Comparison of ENCODE assay signal across 1 cellular context in the genomic region with DNA sequence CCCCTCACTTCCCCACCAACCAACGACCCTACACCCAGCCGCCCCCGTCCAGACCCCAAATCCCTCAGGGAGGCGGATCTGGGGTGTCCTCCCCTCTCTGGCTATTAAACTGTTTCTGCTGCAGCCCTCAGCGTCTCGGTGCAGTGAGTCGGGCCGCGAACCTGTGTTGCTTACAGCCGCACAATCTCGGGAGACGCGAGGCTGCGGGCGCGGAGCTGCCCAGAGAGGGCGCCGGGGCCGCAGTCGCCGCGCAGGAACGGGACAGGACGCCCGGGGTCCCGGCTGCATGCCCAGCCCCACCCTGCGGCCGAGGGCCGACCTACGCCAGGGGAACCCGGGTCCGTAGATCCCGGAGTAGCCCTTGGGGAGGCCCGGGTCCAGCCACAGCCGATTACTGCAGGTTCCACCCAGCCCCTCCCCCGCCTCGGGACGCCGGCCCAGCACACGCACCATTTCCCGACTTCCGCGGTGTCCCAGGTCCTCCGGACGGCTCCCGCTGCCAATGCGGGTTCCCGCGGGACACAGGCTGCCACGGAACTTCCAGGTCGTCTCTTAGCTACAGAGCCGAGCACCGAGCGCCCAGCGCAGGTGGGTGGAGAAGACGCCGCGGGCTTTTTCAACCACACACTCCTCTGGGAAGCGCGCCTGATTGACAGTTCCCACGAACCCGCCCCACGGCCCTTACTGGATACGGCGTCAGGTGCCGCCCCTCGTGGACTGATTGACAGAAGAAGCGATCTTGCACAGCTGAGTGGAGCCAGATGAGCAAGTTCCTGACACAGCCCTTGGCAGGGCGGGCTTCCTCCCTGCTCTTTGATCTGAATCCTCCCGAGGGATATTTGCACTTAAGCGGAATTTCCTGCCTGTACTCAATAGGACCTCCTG.
TF ChIP-seq lines count a peak whose summit lies in the region.

A gene (minus strand): TSS at position 654 of the 885 bp plus-strand sequence. CDS start 201 bp downstream, at position 453.

TF ChIP-seq in HEK293, 187 proteins besides CTCF, POLR2A, EP300 and RAD21 (continued from another document and continues in another):
- TF ChIP-seq MZF1 (tag by site-specific recombination; IDR thresholded peaks at IDR 0.05; ENCODE audit: borderline replicate concordance) (no peak), ZNF335 (tag by site-specific recombination; conservative IDR thresholded peaks at IDR 0.05) (peak; percentile 92), ZNF785 (tag by site-specific recombination; IDR thresholded peaks at IDR 0.05) (no peak; the same call in 1 of the 2 replicates), ZNF354C (tag by site-specific recombination; IDR thresholded peaks at IDR 0.05; ENCODE audit: borderline replicate concordance, low read depth) (no peak), ZNF404 (tag by site-specific recombination; IDR thresholded peaks at IDR 0.05) (no peak), ZFP3 (tag by site-specific recombination; IDR thresholded peaks at IDR 0.05; ENCODE audit: low read depth) (no peak), PRDM1 (tag by site-specific recombination; IDR thresholded peaks at IDR 0.05) (no peak), ZNF747 (tag by site-specific recombination; IDR thresholded peaks at IDR 0.05) (no peak), ZNF302 (tag by site-specific recombination; IDR thresholded peaks at IDR 0.05; ENCODE audit: low read depth) (no peak), ZSCAN30 (tag by site-specific recombination; IDR thresholded peaks at IDR 0.05) (no peak; the same call in 1 of the 2 replicates), ZNF549 (tag by site-specific recombination; IDR thresholded peaks at IDR 0.05) (no peak), ZNF423 (tag by site-specific recombination; IDR thresholded peaks at IDR 0.05) (no peak), ZNF768 (tag by site-specific recombination; IDR thresholded peaks at IDR 0.05) (peak; percentile 53; the same call in 1 of the 2 replicates), ZNF184 (tag by site-specific recombination; IDR thresholded peaks at IDR 0.05) (0 out of 2 replicates have a peak, but pooled peaks have one; percentile 13), ZNF514 (tag by site-specific recombination; IDR thresholded peaks at IDR 0.05) (no peak), ZNF266 (tag by site-specific recombination; IDR thresholded peaks at IDR 0.05; ENCODE audit: low read depth) (no peak), ZNF548 (tag by site-specific recombination; IDR thresholded peaks at IDR 0.05) (no peak), ZSCAN23 (tag by site-specific recombination; IDR thresholded peaks at IDR 0.05) (no peak), ZNF292 (tag by site-specific recombination; IDR thresholded peaks at IDR 0.05; ENCODE audit: borderline replicate concordance, low read depth) (no peak), REPIN1 (tag by site-specific recombination; IDR thresholded peaks at IDR 0.05; ENCODE audit: low read depth) (no peak), ZNF626 (tag by site-specific recombination; IDR thresholded peaks at IDR 0.05) (no peak), ZNF660 (tag by site-specific recombination; IDR thresholded peaks at IDR 0.05) (peak; percentile 28; the same call in 1 of the 2 replicates), ZNF624 (tag by site-specific recombination; IDR thresholded peaks at IDR 0.05) (no peak), ZNF174 (tag by site-specific recombination; IDR thresholded peaks at IDR 0.05) (no peak), ZNF777 (tag by site-specific recombination; IDR thresholded peaks at IDR 0.05; ENCODE audit: borderline replicate concordance) (no peak), TCF7L2 (IDR thresholded peaks at IDR 0.05; ENCODE audit: borderline replicate concordance, low read depth, low read length) (peak; percentile 97), MYNN (tag by site-specific recombination; IDR thresholded peaks at IDR 0.05; ENCODE audit: borderline replicate concordance) (no peak), RBAK (tag by site-specific recombination; IDR thresholded peaks at IDR 0.05) (no peak), ZNF555 (tag by site-specific recombination; conservative IDR thresholded peaks at IDR 0.05) (no peak), ZNF658 (tag by site-specific recombination; IDR thresholded peaks at IDR 0.05) (no peak), TRIM28 (IDR thresholded peaks at IDR 0.05; ENCODE audit: borderline replicate concordance, low read length) (no peak), ZNF433 (tag by site-specific recombination; IDR thresholded peaks at IDR 0.05; ENCODE audit: low read depth) (no peak), HOXA7 (CRISPR knock-in tag; IDR thresholded peaks at IDR 0.05; ENCODE audit: borderline replicate concordance) (no peak), GFI1B (tag by site-specific recombination; IDR thresholded peaks at IDR 0.05) (no peak), ZNF76 (tag by site-specific recombination; IDR thresholded peaks at IDR 0.05; ENCODE audit: borderline replicate concordance, low read depth) (0 out of 2 replicates have a peak, but pooled peaks have one; percentile 1), FEZF1 (tag by site-specific recombination; IDR thresholded peaks at IDR 0.05) (no peak), ZNF510 (tag by site-specific recombination; IDR thresholded peaks at IDR 0.05; ENCODE audit: insufficient replicate concordance) (no peak), YY2 (tag by site-specific recombination; IDR thresholded peaks at IDR 0.05) (no peak), ZNF169 (tag by site-specific recombination; IDR thresholded peaks at IDR 0.05) (no peak), KLF8 (tag by site-specific recombination; IDR thresholded peaks at IDR 0.05) (peak; percentile 72)
- TF ChIP-seq, protein P1, sequence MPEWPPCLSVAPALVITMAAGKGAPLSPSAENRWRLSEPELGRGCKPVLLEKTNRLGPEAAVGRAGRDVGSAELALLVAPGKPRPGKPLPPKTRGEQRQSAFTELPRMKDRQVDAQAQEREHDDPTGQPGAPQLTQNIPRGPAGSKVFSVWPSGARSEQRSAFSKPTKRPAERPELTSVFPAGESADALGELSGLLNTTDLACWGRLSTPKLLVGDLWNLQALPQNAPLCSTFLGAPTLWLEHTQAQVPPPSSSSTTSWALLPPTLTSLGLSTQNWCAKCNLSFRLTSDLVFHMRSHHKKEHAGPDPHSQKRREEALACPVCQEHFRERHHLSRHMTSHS (tag by site-specific recombination; IDR thresholded peaks at IDR 0.05) = no peak
- TF ChIP-seq, protein P2, sequence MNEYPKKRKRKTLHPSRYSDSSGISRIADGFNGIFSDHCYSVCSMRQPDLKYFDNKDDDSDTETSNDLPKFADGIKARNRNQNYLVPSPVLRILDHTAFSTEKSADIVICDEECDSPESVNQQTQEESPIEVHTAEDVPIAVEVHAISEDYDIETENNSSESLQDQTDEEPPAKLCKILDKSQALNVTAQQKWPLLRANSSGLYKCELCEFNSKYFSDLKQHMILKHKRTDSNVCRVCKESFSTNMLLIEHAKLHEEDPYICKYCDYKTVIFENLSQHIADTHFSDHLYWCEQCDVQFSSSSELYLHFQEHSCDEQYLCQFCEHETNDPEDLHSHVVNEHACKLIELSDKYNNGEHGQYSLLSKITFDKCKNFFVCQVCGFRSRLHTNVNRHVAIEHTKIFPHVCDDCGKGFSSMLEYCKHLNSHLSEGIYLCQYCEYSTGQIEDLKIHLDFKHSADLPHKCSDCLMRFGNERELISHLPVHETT (tag by site-specific recombination; IDR thresholded peaks at IDR 0.05) = no peak
- TF ChIP-seq, protein P3, sequence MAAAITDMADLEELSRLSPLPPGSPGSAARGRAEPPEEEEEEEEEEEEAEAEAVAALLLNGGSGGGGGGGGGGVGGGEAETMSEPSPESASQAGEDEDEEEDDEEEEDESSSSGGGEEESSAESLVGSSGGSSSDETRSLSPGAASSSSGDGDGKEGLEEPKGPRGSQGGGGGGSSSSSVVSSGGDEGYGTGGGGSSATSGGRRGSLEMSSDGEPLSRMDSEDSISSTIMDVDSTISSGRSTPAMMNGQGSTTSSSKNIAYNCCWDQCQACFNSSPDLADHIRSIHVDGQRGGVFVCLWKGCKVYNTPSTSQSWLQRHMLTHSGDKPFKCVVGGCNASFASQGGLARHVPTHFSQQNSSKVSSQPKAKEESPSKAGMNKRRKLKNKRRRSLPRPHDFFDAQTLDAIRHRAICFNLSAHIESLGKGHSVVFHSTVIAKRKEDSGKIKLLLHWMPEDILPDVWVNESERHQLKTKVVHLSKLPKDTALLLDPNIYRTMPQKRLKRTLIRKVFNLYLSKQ (tag by site-specific recombination; IDR thresholded peaks at IDR 0.05; ENCODE audit: borderline replicate concordance) = no peak
- TF ChIP-seq, protein P4, sequence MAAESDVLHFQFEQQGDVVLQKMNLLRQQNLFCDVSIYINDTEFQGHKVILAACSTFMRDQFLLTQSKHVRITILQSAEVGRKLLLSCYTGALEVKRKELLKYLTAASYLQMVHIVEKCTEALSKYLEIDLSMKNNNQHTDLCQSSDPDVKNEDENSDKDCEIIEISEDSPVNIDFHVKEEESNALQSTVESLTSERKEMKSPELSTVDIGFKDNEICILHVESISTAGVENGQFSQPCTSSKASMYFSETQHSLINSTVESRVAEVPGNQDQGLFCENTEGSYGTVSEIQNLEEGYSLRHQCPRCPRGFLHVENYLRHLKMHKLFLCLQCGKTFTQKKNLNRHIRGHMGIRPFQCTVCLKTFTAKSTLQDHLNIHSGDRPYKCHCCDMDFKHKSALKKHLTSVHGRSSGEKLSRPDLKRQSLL (tag by site-specific recombination; IDR thresholded peaks at IDR 0.05) = no peak
- TF ChIP-seq, protein P5, sequence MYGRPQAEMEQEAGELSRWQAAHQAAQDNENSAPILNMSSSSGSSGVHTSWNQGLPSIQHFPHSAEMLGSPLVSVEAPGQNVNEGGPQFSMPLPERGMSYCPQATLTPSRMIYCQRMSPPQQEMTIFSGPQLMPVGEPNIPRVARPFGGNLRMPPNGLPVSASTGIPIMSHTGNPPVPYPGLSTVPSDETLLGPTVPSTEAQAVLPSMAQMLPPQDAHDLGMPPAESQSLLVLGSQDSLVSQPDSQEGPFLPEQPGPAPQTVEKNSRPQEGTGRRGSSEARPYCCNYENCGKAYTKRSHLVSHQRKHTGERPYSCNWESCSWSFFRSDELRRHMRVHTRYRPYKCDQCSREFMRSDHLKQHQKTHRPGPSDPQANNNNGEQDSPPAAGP (tag by site-specific recombination; IDR thresholded peaks at IDR 0.05) = no peak; the same call in 1 of the 2 replicates
- TF ChIP-seq, protein P6, sequence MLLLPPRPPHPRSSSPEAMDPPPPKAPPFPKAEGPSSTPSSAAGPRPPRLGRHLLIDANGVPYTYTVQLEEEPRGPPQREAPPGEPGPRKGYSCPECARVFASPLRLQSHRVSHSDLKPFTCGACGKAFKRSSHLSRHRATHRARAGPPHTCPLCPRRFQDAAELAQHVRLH (tag by site-specific recombination; IDR thresholded peaks at IDR 0.05) = no peak
- TF ChIP-seq, protein P7, sequence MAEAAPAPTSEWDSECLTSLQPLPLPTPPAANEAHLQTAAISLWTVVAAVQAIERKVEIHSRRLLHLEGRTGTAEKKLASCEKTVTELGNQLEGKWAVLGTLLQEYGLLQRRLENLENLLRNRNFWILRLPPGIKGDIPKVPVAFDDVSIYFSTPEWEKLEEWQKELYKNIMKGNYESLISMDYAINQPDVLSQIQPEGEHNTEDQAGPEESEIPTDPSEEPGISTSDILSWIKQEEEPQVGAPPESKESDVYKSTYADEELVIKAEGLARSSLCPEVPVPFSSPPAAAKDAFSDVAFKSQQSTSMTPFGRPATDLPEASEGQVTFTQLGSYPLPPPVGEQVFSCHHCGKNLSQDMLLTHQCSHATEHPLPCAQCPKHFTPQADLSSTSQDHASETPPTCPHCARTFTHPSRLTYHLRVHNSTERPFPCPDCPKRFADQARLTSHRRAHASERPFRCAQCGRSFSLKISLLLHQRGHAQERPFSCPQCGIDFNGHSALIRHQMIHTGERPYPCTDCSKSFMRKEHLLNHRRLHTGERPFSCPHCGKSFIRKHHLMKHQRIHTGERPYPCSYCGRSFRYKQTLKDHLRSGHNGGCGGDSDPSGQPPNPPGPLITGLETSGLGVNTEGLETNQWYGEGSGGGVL (tag by site-specific recombination; IDR thresholded peaks at IDR 0.05) = peak; percentile 27; the same call in 1 of the 2 replicates
- TF ChIP-seq, protein P8, sequence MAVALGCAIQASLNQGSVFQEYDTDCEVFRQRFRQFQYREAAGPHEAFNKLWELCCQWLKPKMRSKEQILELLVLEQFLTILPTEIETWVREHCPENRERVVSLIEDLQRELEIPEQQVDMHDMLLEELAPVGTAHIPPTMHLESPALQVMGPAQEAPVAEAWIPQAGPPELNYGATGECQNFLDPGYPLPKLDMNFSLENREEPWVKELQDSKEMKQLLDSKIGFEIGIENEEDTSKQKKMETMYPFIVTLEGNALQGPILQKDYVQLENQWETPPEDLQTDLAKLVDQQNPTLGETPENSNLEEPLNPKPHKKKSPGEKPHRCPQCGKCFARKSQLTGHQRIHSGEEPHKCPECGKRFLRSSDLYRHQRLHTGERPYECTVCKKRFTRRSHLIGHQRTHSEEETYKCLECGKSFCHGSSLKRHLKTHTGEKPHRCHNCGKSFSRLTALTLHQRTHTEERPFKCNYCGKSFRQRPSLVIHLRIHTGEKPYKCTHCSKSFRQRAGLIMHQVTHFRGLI (tag by site-specific recombination; IDR thresholded peaks at IDR 0.05) = no peak; the same call in 1 of the 2 replicates
- TF ChIP-seq, protein P9, sequence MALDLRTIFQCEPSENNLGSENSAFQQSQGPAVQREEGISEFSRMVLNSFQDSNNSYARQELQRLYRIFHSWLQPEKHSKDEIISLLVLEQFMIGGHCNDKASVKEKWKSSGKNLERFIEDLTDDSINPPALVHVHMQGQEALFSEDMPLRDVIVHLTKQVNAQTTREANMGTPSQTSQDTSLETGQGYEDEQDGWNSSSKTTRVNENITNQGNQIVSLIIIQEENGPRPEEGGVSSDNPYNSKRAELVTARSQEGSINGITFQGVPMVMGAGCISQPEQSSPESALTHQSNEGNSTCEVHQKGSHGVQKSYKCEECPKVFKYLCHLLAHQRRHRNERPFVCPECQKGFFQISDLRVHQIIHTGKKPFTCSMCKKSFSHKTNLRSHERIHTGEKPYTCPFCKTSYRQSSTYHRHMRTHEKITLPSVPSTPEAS (tag by site-specific recombination; IDR thresholded peaks at IDR 0.05) = no peak
